Comparison of ENCODE assay signal across 24 cellular contexts in the genomic region with DNA sequence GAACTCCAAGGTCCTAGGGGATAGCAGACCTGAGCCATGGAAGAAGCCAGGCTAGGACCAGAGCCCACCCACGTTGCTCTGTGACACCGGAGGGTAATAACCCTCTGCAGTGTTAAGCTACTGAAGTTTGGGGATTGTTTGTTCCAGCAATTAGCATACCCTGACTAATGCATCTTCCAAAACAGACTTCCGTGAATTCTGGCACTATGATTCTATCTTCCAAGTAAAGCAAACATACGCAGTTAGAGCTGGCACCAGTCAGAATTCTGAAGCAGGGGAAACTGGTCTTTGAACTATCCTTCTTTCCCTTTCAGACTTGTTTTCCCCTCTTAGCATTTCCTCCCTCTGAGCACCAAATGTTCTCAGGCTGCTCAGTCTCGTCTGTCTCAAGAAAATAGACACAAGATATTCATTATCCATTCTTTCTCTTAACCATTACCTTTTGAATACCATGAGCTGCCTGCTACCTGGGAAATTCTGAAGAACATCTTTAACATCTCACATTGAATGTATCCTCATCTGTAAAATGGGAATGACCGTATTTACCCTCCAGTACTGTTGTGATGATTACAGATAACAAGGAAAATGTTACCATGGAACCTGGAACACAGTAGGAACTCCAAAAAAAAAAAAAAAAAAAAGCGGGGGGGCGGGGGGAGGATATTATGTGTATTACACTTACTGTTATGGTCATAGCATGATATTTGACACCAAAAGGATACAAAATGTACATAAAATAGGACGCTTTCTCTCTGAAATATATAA.
DNase-seq lines count a peak whose midpoint lies in the region; ATAC-seq, FAIRE-seq and TF ChIP-seq lines count a peak whose summit lies in the region.
"Had no signal": no experiment of that assay in that cellular context is flagged by ENCODE, and none has a peak within 500 bp of the region (broad histone marks: within the 10 kb centered on the region; RNA-seq: fewer than 3 reads in every experiment).

No MANE protein-coding gene starts in this region.

- no peak overlapping the region for H3K9ac ChIP-seq in astrocyte (ENCODE audit: low read length)

- CTCF ChIA-PET in CD4-positive, alpha-beta memory T cell (lab: Charles Lee; ENCODE audit: partially characterized antibody) = no interaction called here

- no peak overlapping the region for H2AFZ ChIP-seq in astrocyte (ENCODE audit: low read depth, low read length)

- H3K27ac ChIP-seq in astrocyte (ENCODE audit: low read depth, low read length) = no peak overlapping the region
- H3K27ac ChIP-seq in suprapubic skin = peak overlapping the region; percentile 47
- H3K27ac ChIP-seq in CD4-positive, alpha-beta memory T cell (ENCODE audit: low read depth, low read length) = no peak overlapping the region
- H3K27ac ChIP-seq: pancreas had no signal

- H3K4me3 ChIP-seq in astrocyte (ENCODE audit: insufficient read depth, low read depth, low read length) = no peak overlapping the region
- H3K4me3 ChIP-seq in suprapubic skin = no peak overlapping the region
- H3K4me3 ChIP-seq in CD4-positive, alpha-beta memory T cell (ENCODE audit: low read length in 2 of 2) = no peak overlapping the region
- H3K4me3 ChIP-seq: pancreas, skin epidermis, thoracic aorta had no signal

- H3K9me3 Mint-ChIP-seq in astrocyte (ENCODE audit: unreplicated experiment) = no peaks in the 10 kb centered on the region
- H3K9me3 Mint-ChIP-seq in CD4-positive, alpha-beta memory T cell = no peaks in the 10 kb centered on the region
- H3K9me3 Mint-ChIP-seq: central memory CD8-positive, alpha-beta T cell; naive thymus-derived CD8-positive, alpha-beta T cell; stimulated activated memory B cell treated with anti-CD40 and anti-IgM and Interleukin-4, amounts not matched to agents 10 μg/mL and 1 μg/mL and 100 μg/mL, for 72 hours; T-helper 1 cell treated with Interleukin-12 subunit alpha and Interleukin-12 subunit beta and Interleukin-4 antibody, amounts not matched to agents 30 μg/mL and 1 μg/mL, for 36 hours had no signal

- WGBS in suprapubic skin = 56% methylated on average over 9 of the region's 9 CpGs

- no peaks in the 10 kb centered on the region for H3K27me3 ChIP-seq in astrocyte (ENCODE audit: insufficient read depth, low read length)
- no peaks in the 10 kb centered on the region for H3K27me3 ChIP-seq in suprapubic skin
- H3K27me3 ChIP-seq in CD4-positive, alpha-beta memory T cell (ENCODE audit: insufficient read depth, low read length) = no peaks in the 10 kb centered on the region
- H3K27me3 ChIP-seq: pancreas had no signal

- H3K36me3 Mint-ChIP-seq in astrocyte (ENCODE audit: low read depth, unreplicated experiment) = peaks cover 9% of the 10 kb centered on the region
- peaks cover 0 to 1% of the 10 kb centered on the region in 2 donors for H3K36me3 Mint-ChIP-seq in CD4-positive, alpha-beta memory T cell
- H3K36me3 Mint-ChIP-seq: naive thymus-derived CD8-positive, alpha-beta T cell had no signal

- no peak for TF ChIP-seq POLR2A in suprapubic skin (IDR thresholded peaks at IDR 0.05)

- H3K36me3 ChIP-seq in astrocyte (ENCODE audit: insufficient read depth, low read length) (no peaks in the 10 kb centered on the region), suprapubic skin (no peaks in the 10 kb centered on the region)
- H3K36me3 ChIP-seq in CD4-positive, alpha-beta memory T cell (ENCODE audit: insufficient read depth, low read length) = no peaks in the 10 kb centered on the region
- H3K36me3 ChIP-seq: pancreas, thoracic aorta had no signal

- peaks cover 7% of the 10 kb centered on the region for H4K20me1 ChIP-seq in astrocyte (ENCODE audit: insufficient read depth, low read length)

- intact Hi-C loops in CD4-positive, alpha-beta memory T cell (cut with micrococcal nuclease) = no loop called here

- H3K4me3 Mint-ChIP-seq in astrocyte (ENCODE audit: unreplicated experiment) = no peak overlapping the region
- peak overlapping the region in 1 of 8 donors; percentile 18 for H3K4me3 Mint-ChIP-seq in CD4-positive, alpha-beta memory T cell
- H3K4me3 Mint-ChIP-seq: activated CD8-positive, alpha-beta memory T cell treated with anti-CD3 and anti-CD28 coated beads, Interleukin-2, amount 10 ng/mL, durations not matched to agents 7 days and 5 days; central memory CD8-positive, alpha-beta T cell; mesothelial cell of epicardium; stimulated activated memory B cell treated with anti-CD40 and anti-IgM and Interleukin-4, amounts not matched to agents 10 μg/mL and 1 μg/mL and 100 μg/mL, for 72 hours; T-helper 1 cell treated with Interleukin-12 subunit alpha and Interleukin-12 subunit beta and Interleukin-4 antibody, amounts not matched to agents 30 μg/mL and 1 μg/mL, for 36 hours had no signal

- ATAC-seq in HG03175 (IDR thresholded peaks at IDR 0.05; ENCODE audit: unreplicated experiment) = no peak
- ATAC-seq: activated CD8-positive, alpha-beta memory T cell treated with anti-CD3 and anti-CD28 coated beads, Interleukin-2, amount 10 ng/mL, durations not matched to agents 7 days and 5 days; naive thymus-derived CD8-positive, alpha-beta T cell; stimulated activated memory B cell treated with anti-CD40 and anti-IgM and Interleukin-4, amounts not matched to agents 10 μg/mL and 1 μg/mL and 100 μg/mL, for 72 hours had no signal

- H3K27me3 Mint-ChIP-seq in astrocyte (ENCODE audit: low read depth, unreplicated experiment) = no peaks in the 10 kb centered on the region
- no peaks in the 10 kb centered on the region for H3K27me3 Mint-ChIP-seq in CD4-positive, alpha-beta memory T cell
- H3K27me3 Mint-ChIP-seq: activated CD8-positive, alpha-beta memory T cell treated with anti-CD3 and anti-CD28 coated beads, Interleukin-2, amount 10 ng/mL, durations not matched to agents 7 days and 5 days; central memory CD8-positive, alpha-beta T cell; stimulated activated memory B cell treated with anti-CD40 and anti-IgM and Interleukin-4, amounts not matched to agents 10 μg/mL and 1 μg/mL and 100 μg/mL, for 72 hours had no signal

- TF ChIP-seq CTCF in astrocyte (IDR thresholded peaks at IDR 0.05; ENCODE audit: insufficient read depth, low read depth, low read length) (no peak), suprapubic skin (IDR thresholded peaks at IDR 0.05) (no peak)

- no peaks in the 10 kb centered on the region for H3K9me3 ChIP-seq in astrocyte (ENCODE audit: insufficient read depth, low read depth, low read length)
- H3K9me3 ChIP-seq in suprapubic skin = no peaks in the 10 kb centered on the region
- no peaks in the 10 kb centered on the region for H3K9me3 ChIP-seq in CD4-positive, alpha-beta memory T cell (ENCODE audit: control insufficient read depth in 1 of 2, low read length in 2 of 2)
- H3K9me3 ChIP-seq: pancreas, thoracic aorta had no signal

- H3K4me1 ChIP-seq in astrocyte (ENCODE audit: insufficient read depth, low read length) (peaks cover 12% of the 10 kb centered on the region), suprapubic skin (peaks cover 20% of the 10 kb centered on the region)
- H3K4me1 ChIP-seq in CD4-positive, alpha-beta memory T cell (ENCODE audit: insufficient read depth, low read length) = peaks cover 18% of the 10 kb centered on the region
- H3K4me1 ChIP-seq: pancreas had no signal

- H3K4me1 Mint-ChIP-seq in astrocyte (ENCODE audit: low read depth, unreplicated experiment) = peaks cover 35% of the 10 kb centered on the region
- H3K4me1 Mint-ChIP-seq in CD4-positive, alpha-beta memory T cell = peaks cover 12 to 20% (median 16%) of the 10 kb centered on the region in 4 donors

- FAIRE-seq in astrocyte (lab: Jason Lieb, UNC) = no peak
- FAIRE-seq: pancreas had no signal

- no peak for TF ChIP-seq EP300 in suprapubic skin (IDR thresholded peaks at IDR 0.05)

- H3K79me2 ChIP-seq in astrocyte (ENCODE audit: insufficient read depth, low read length) = peaks cover 73% of the 10 kb centered on the region

- no peak overlapping the region for H3K27ac Mint-ChIP-seq in astrocyte (ENCODE audit: unreplicated experiment)
- H3K27ac Mint-ChIP-seq in CD4-positive, alpha-beta memory T cell = peak overlapping the region in 1 of 7 donors; percentile 31
- H3K27ac Mint-ChIP-seq: activated CD8-positive, alpha-beta memory T cell treated with anti-CD3 and anti-CD28 coated beads, Interleukin-2, amount 10 ng/mL, durations not matched to agents 7 days and 5 days; mesothelial cell of epicardium; stimulated activated memory B cell treated with anti-CD40 and anti-IgM and Interleukin-4, amounts not matched to agents 10 μg/mL and 1 μg/mL and 100 μg/mL, for 72 hours; T-helper 1 cell treated with Interleukin-12 subunit alpha and Interleukin-12 subunit beta and Interleukin-4 antibody, amounts not matched to agents 30 μg/mL and 1 μg/mL, for 36 hours had no signal

- peak; percentile 12 for DNase-seq in NCI-H460 (ENCODE audit: extremely low read depth, low read depth)
- DNase-seq in astrocyte (ENCODE audit: low read depth) = peak; percentile 36
- DNase-seq in lung microvascular endothelial cell (ENCODE audit: low read depth in 2 of 2) = peak; percentile 58 to 83
- DNase-seq in suprapubic skin (ENCODE audit: low spot score in 2 of 2) = no peak
- DNase-seq in cerebellum (ENCODE audit: low spot score) = no peak
- no peak for DNase-seq in C1 segment of cervical spinal cord (lab: John Stamatoyannopoulos, UW)
- DNase-seq in CD4-positive, alpha-beta memory T cell = no peak
- DNase-seq: activated CD4-positive, alpha-beta T cell treated with anti-CD3 and anti-CD28 coated beads for 48 hours; activated CD8-positive, alpha-beta memory T cell treated with anti-CD3 and anti-CD28 coated beads, Interleukin-2, amount 10 ng/mL, durations not matched to agents 7 days and 5 days; activated naive CD4-positive, alpha-beta T cell treated with anti-CD3 and anti-CD28 coated beads, Interleukin-2, amount 50 U/mL, for 16 hours; anterior cingulate cortex; effector CD4-positive, alpha-beta T cell; foreskin melanocyte; naive thymus-derived CD8-positive, alpha-beta T cell; NCI-H2029; NCI-H226; pancreas had no signal

- H3K4me2 ChIP-seq in astrocyte (ENCODE audit: low read length) = no peak overlapping the region

- POLR2A ChIA-PET in CD4-positive, alpha-beta memory T cell (lab: Charles Lee; ENCODE audit: partially characterized antibody) = no interaction called here

Comparison
In these comparisons a context has a peak if more than half of its experiments do, and no peak if none do; other contexts are left out.
1. DNase-seq: peak in NCI-H460 (single experiment), astrocyte (single experiment) and lung microvascular endothelial cell (2 of 2); none in suprapubic skin (0 of 2), cerebellum (single experiment), C1 segment of cervical spinal cord (0 of 14) and CD4-positive, alpha-beta memory T cell (0 of 5).